In the genomic region with DNA sequence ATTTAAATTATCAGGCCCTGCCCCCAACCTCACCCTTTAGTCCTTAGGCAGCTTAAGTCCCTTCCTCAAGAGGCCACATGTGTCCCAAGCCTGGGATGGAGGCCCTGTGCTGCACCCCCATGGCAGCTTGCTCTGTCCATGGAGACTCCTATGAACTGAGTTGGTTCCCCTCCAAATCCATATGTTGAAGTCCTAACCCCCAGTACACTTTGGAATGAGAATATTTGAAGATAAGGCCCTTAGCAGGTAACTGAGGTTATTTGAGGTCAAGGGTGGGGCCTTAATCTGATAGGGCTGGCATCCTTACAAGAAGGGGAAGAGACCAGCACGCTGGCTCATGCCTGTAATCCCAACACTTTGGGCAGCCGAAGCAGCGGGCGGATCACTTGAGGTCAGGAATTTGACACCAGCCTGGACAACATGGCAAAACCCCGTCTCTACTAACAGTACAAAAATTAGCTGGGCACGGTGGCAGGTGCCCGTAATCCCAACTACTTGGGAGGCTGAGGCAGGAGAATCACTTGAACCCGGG, we compare ENCODE assay signal across 24 cellular contexts.
"Had no signal": no experiment of that assay in that cellular context is flagged by ENCODE, and none has a peak within 500 bp of the region (broad histone marks: within the 10 kb centered on the region; RNA-seq: fewer than 3 reads in every experiment).

No MANE protein-coding gene starts in this region.

- H3K4me2 ChIP-seq: PC-9 had no signal

- DNase-seq: activated B cell treated with CpG ODN at 0.5 μM for 24 hours; activated CD4-positive, alpha-beta T cell treated with anti-CD3 and anti-CD28 coated beads for 1 hour; activated CD4-positive, alpha-beta T cell treated with anti-CD3 and anti-CD28 coated beads, Interleukin-2, amount 10 ng/mL, durations not matched to agents 24 days and 14 days; activated CD4-positive, alpha-beta T cell treated with anti-CD3 and anti-CD28 coated beads, Interleukin-2, amount 50 U/mL, for 48 hours; activated gamma-delta T cell; activated naive CD4-positive, alpha-beta T cell treated with anti-CD3 and anti-CD28 coated beads for 36 hours; activated T-cell treated with anti-CD3 and anti-CD28 coated beads for 4 hours; activated T-cell treated with anti-CD3 and anti-CD28 coated beads, Interleukin-2, amount 50 U/mL, for 48 hours; amygdala; MM.1S; NCI-H1105; NCI-H1436; NCI-H1694 treated with DMSO at 0.1 percent for 48 hours; NCI-H2029 treated with DMSO at 0.1 percent for 48 hours; NCI-H345; NCI-H510A; NCI-H526 treated with DMSO at 0.1 percent for 48 hours; PC-9; SHP77 treated with DMSO at 0.1 percent for 48 hours; T-helper 17 cell had no signal

- H3K9me3 Mint-ChIP-seq: activated B cell treated with CpG ODN at 0.5 μM for 24 hours; activated CD4-positive, alpha-beta T cell treated with anti-CD3 and anti-CD28 coated beads, Interleukin-2, amount 10 ng/mL, durations not matched to agents 24 days and 14 days; activated naive CD4-positive, alpha-beta T cell treated with anti-CD3 and anti-CD28 coated beads for 36 hours; activated T-helper 17 cell treated with anti-CD3 and anti-CD28 coated beads, Interleukin-2, amount 50 U/mL, for 72 hours had no signal

- FAIRE-seq: astrocyte had no signal

- H3K4me1 Mint-ChIP-seq: activated T-helper 17 cell treated with anti-CD3 and anti-CD28 coated beads, Interleukin-2, amount 50 U/mL, for 72 hours had no signal

- H3K27me3 Mint-ChIP-seq: brain had no signal

- H2AFZ ChIP-seq: PC-9 had no signal

- H3K27ac ChIP-seq: PC-9 had no signal

- ATAC-seq: activated T-helper 17 cell treated with anti-CD3 and anti-CD28 coated beads, Interleukin-2, amount 50 U/mL, for 72 hours; T-helper 17 cell had no signal

- H3K4me3 Mint-ChIP-seq: activated B cell treated with CpG ODN at 0.5 μM for 24 hours; activated CD4-positive, alpha-beta T cell treated with anti-CD3 and anti-CD28 coated beads, Interleukin-2, amount 10 ng/mL, durations not matched to agents 24 days and 14 days; activated naive CD4-positive, alpha-beta T cell treated with anti-CD3 and anti-CD28 coated beads for 36 hours; activated naive CD8-positive, alpha-beta T cell; activated T-helper 17 cell treated with anti-CD3 and anti-CD28 coated beads, Interleukin-2, amount 50 U/mL, for 72 hours; brain; T-helper 17 cell had no signal

- H3K4me3 ChIP-seq: PC-9 had no signal

- H3K27ac Mint-ChIP-seq: activated B cell treated with CpG ODN at 0.5 μM for 24 hours; activated CD4-positive, alpha-beta T cell treated with anti-CD3 and anti-CD28 coated beads, Interleukin-2, amount 10 ng/mL, durations not matched to agents 24 days and 14 days; activated naive CD4-positive, alpha-beta T cell treated with anti-CD3 and anti-CD28 coated beads for 36 hours; activated naive CD8-positive, alpha-beta T cell; activated T-helper 17 cell treated with anti-CD3 and anti-CD28 coated beads, Interleukin-2, amount 50 U/mL, for 72 hours had no signal

- H3K36me3 Mint-ChIP-seq: activated naive CD8-positive, alpha-beta T cell; brain had no signal
